18 cellular contexts compared by ENCODE assay signal in the genomic region with DNA sequence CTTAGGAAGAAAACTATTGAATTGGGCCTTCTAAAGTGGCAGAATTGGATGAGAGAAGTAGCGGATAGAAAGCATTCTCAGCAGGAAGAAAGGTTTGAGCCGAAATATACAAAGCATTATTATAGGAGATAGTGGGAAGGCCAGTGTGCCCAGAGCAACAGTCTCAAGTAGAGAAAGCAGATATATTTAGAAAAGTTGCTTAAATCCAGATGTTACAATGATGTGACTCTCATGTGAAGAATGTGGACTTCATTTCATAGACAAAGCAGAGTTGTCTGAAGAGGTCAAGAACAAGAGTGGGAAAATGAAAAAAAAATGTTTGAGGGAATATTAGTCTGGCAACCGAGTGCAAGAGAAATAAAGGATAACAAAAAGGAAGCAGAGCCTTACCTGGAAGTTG.
A peak's percentile ranks its signal among the peaks of the same experiment; 100 is the strongest.
DNase-seq lines count a peak whose midpoint lies in the region; ATAC-seq and TF ChIP-seq lines count a peak whose summit lies in the region.
"Had no signal": no experiment of that assay in that cellular context is flagged by ENCODE, and none has a peak within 500 bp of the region (broad histone marks: within the 10 kb centered on the region; RNA-seq: fewer than 3 reads in every experiment).

No MANE protein-coding gene starts in this region.

- intact Hi-C loops in tibial artery (cut with DNase I; ENCODE audit: low total_unique reads) = no loop called here

- H3K27ac Mint-ChIP-seq in mesothelial cell of epicardium = peak overlapping the region; percentile 0
- H3K27ac Mint-ChIP-seq: activated CD8-positive, alpha-beta memory T cell treated with anti-CD3 and anti-CD28 coated beads, Interleukin-2, amount 10 ng/mL, durations not matched to agents 7 days and 5 days had no signal

- H3K4me1 ChIP-seq in tibial artery = peaks cover 0 to 97% (median 50%) of the 10 kb centered on the region in 4 donors

- H3K4me3 Mint-ChIP-seq in mesothelial cell of epicardium = no peak overlapping the region
- H3K4me3 Mint-ChIP-seq: activated CD8-positive, alpha-beta memory T cell treated with anti-CD3 and anti-CD28 coated beads, Interleukin-2, amount 10 ng/mL, durations not matched to agents 7 days and 5 days had no signal

- H3K36me3 ChIP-seq in tibial artery = no peaks in the 10 kb centered on the region
- H3K36me3 ChIP-seq: BLaER1 had no signal

- peaks cover 34% of the 10 kb centered on the region for H3K4me1 Mint-ChIP-seq in mesothelial cell of epicardium
- H3K4me1 Mint-ChIP-seq: activated CD8-positive, alpha-beta memory T cell treated with anti-CD3 and anti-CD28 coated beads, Interleukin-2, amount 10 ng/mL, durations not matched to agents 7 days and 5 days had no signal

- no peaks in the 10 kb centered on the region for H3K9me3 ChIP-seq in tibial artery
- H3K9me3 ChIP-seq: BLaER1 had no signal

- H3K27me3 ChIP-seq in tibial artery = no peaks in the 10 kb centered on the region
- H3K27me3 ChIP-seq: BLaER1, hepatocyte had no signal

- no peak for ATAC-seq in esophagus mucosa
- ATAC-seq: activated CD8-positive, alpha-beta memory T cell treated with anti-CD3 and anti-CD28 coated beads, Interleukin-2, amount 10 ng/mL, durations not matched to agents 7 days and 5 days had no signal

- H3K27ac ChIP-seq in tibial artery = peak overlapping the region; percentile 62 to 87
- H3K27ac ChIP-seq: BLaER1, hepatocyte, PC-9, SK-N-MC had no signal

- DNase-seq in GM04504 (ENCODE audit: low read depth) = peak; percentile 45
- DNase-seq in choroid plexus epithelial cell (ENCODE audit: low read depth) = peak; percentile 81
- DNase-seq in mesothelial cell of epicardium (ENCODE audit: low spot score in 2 of 2, unreplicated experiment in 2 of 2) = no peak
- DNase-seq in tibial artery = no peak
- no peak for DNase-seq in GM19240 (ENCODE audit: insufficient read length, low spot score)
- no peak for DNase-seq in activated effector memory CD4-positive, alpha-beta T cell treated with Interleukin-2 at 50 U/mL for 16 hours
- DNase-seq: activated CD8-positive, alpha-beta memory T cell treated with anti-CD3 and anti-CD28 coated beads, Interleukin-2, amount 10 ng/mL, durations not matched to agents 7 days and 5 days; activated effector memory CD4-positive, alpha-beta T cell treated with anti-CD3 and anti-CD28 coated beads, Interleukin-2, amount 50 U/mL, for 16 hours; Karpas-422; mesendoderm; NCI-H1105 treated with DMSO at 0.1 percent for 48 hours; NCI-H774; PC-9; retina had no signal

- H3K36me3 Mint-ChIP-seq in mesothelial cell of epicardium = no peaks in the 10 kb centered on the region
- H3K36me3 Mint-ChIP-seq: activated CD8-positive, alpha-beta memory T cell treated with anti-CD3 and anti-CD28 coated beads, Interleukin-2, amount 10 ng/mL, durations not matched to agents 7 days and 5 days had no signal

- H3K4me3 ChIP-seq in choroid plexus epithelial cell (ENCODE audit: low read depth, low read length) = no peak overlapping the region
- H3K4me3 ChIP-seq in tibial artery = no peak overlapping the region
- H3K4me3 ChIP-seq: BLaER1, hepatocyte, PC-9, SK-N-MC had no signal

- H3K9me3 Mint-ChIP-seq in mesothelial cell of epicardium = no peaks in the 10 kb centered on the region

- no peaks in the 10 kb centered on the region for H3K27me3 Mint-ChIP-seq in mesothelial cell of epicardium (ENCODE audit: low read depth)

- TF ChIP-seq CTCF in choroid plexus epithelial cell (conservative IDR thresholded peaks at IDR 0.05; ENCODE audit: low read depth, low read length) (no peak), mesothelial cell of epicardium (IDR thresholded peaks at IDR 0.05; ENCODE audit: unreplicated experiment) (no peak), tibial artery (IDR thresholded peaks at IDR 0.05) (no peak)

Comparison
In these comparisons a context has a peak if more than half of its experiments do, and no peak if none do; other contexts are left out.
1. DNase-seq: peak in GM04504 (single experiment) and choroid plexus epithelial cell (single experiment); none in mesothelial cell of epicardium (0 of 2), tibial artery (0 of 2), GM19240 (single experiment) and activated effector memory CD4-positive, alpha-beta T cell treated with Interleukin-2 at 50 U/mL for 16 hours (single experiment).